3 cellular contexts compared by ENCODE assay signal in genomic region chr10:61289813-61290212, GRCh38.
TF ChIP-seq lines count a peak whose summit lies in the region.

No MANE protein-coding gene starts in this region.

TF ChIP-seq in HEK293, 187 proteins besides CTCF, POLR2A, EP300 and RAD21:
- no peak for TF ChIP-seq ZNF561 (tag by site-specific recombination; IDR thresholded peaks at IDR 0.05; ENCODE audit: borderline replicate concordance)
- peak; percentile 74 for TF ChIP-seq ZNF146 (tag by site-specific recombination; IDR thresholded peaks at IDR 0.05)

TF ChIP-seq in K562, 482 proteins besides CTCF, POLR2A, EP300 and RAD21 (continued from another document):
- TF ChIP-seq ZNF146 (CRISPR knock-in tag; IDR thresholded peaks at IDR 0.05; ENCODE audit: unreplicated experiment) (peak; percentile 60), FOSL1 (tag; conservative IDR thresholded peaks at IDR 0.05) (no peak), ZNF408 (CRISPR knock-in tag; IDR thresholded peaks at IDR 0.05; ENCODE audit: low read depth) (no peak), ZNF707 (CRISPR knock-in tag; conservative IDR thresholded peaks at IDR 0.05) (no peak), PATZ1 (CRISPR knock-in tag; IDR thresholded peaks at IDR 0.05; ENCODE audit: borderline replicate concordance) (no peak)
TF ChIP-seq in K562: peak in this region for 1.

TF ChIP-seq in H1, 55 proteins besides CTCF, POLR2A, EP300 and RAD21 (continued from another document):
- TF ChIP-seq ATF2 (IDR thresholded peaks at IDR 0.05; ENCODE audit: low read length) (no peak), BRCA1 (IDR thresholded peaks at IDR 0.05; ENCODE audit: low read depth, low read length) (no peak)
